13 cellular contexts compared by ENCODE assay signal in genomic region chr9:133122605-133122934, GRCh38. TPM values are rescaled to one million over a fixed set of nuclear protein-coding genes. Genes with fewer than 3 reads are reported as not detected.
DNase-seq lines count a peak whose midpoint lies in the region; ATAC-seq and TF ChIP-seq lines count a peak whose summit lies in the region.
"Had no signal": no experiment of that assay in that cellular context is flagged by ENCODE, and none has a peak within 500 bp of the region (broad histone marks: within the 10 kb centered on the region; RNA-seq: fewer than 3 reads in every experiment).

No MANE protein-coding gene starts in this region.

- DNase-seq in heart left ventricle (no peak), Right ventricle myocardium inferior (ENCODE audit: missing footprints) (no peak), coronary artery (ENCODE audit: low spot score) (no peak), natural killer cell (no peak), upper lobe of left lung (no peak), Ammon's horn (ENCODE audit: low spot score) (no peak), WTC11 (ENCODE audit: low spot score) (no peak), ureter (ENCODE audit: low spot score) (no peak)
- DNase-seq: activated CD4-positive, alpha-beta T cell treated with anti-CD3 and anti-CD28 coated beads, Interleukin-2, amount 50 U/mL, for 1 hour; NCI-H446 treated with DMSO at 0.1 percent for 48 hours; SHP77 had no signal

- H3K27me3 Mint-ChIP-seq in natural killer cell (ENCODE audit: low read depth in 2 of 2) (no peaks in the 10 kb centered on the region), WTC11 (ENCODE audit: low read depth) (peaks cover 54% of the 10 kb centered on the region)

- peak overlapping the region; percentile 75 to 93 for H3K27ac Mint-ChIP-seq in natural killer cell
- H3K27ac Mint-ChIP-seq in WTC11, result no peak overlapping the region
- H3K27ac Mint-ChIP-seq: GM23338 had no signal

- ATAC-seq in heart left ventricle (no peak), Right ventricle myocardium inferior (no peak), natural killer cell (no peak), upper lobe of left lung (ENCODE audit: low FRiP score in 2 of 2) (no peak), WTC11 (no peak)
- ATAC-seq: esophagus mucosa, GM23338 had no signal

- peak overlapping the region; percentile 45 for H3K4me3 Mint-ChIP-seq in natural killer cell
- H3K4me3 Mint-ChIP-seq in WTC11, result no peak overlapping the region

- H3K9me3 ChIP-seq in heart left ventricle (no peaks in the 10 kb centered on the region), upper lobe of left lung (no peaks in the 10 kb centered on the region)

- 71 to 77% (median 72%) methylated on average over 4 of the region's 4 CpGs for WGBS in heart left ventricle, 4 donors
- WGBS in upper lobe of left lung, 2 donors, result 66 to 75% methylated on average over 4 of the region's 4 CpGs

- H3K27ac ChIP-seq in heart left ventricle (peak overlapping the region in 11 of 12 donors; percentile 34 to 95 (median 81)), coronary artery (peak overlapping the region; percentile 63 to 96), upper lobe of left lung (peak overlapping the region; percentile 92 to 96 (median 94))

- H3K4me1 Mint-ChIP-seq in natural killer cell, result peaks cover 50 to 76% of the 10 kb centered on the region in 2 donors
- peaks cover 12% of the 10 kb centered on the region for H3K4me1 Mint-ChIP-seq in WTC11

- no peak for TF ChIP-seq POLR2A in heart left ventricle (IDR thresholded peaks at IDR 0.05)
- no peak for TF ChIP-seq POLR2A in upper lobe of left lung (IDR thresholded peaks at IDR 0.05)

- H3K4me1 ChIP-seq in heart left ventricle (peaks cover 17 to 88% (median 71%) of the 10 kb centered on the region in 12 donors), upper lobe of left lung (peaks cover 70 to 88% (median 82%) of the 10 kb centered on the region in 4 donors)

- no peaks in the 10 kb centered on the region for H3K36me3 ChIP-seq in heart left ventricle
- H3K36me3 ChIP-seq in upper lobe of left lung, result no peaks in the 10 kb centered on the region

- H3K36me3 Mint-ChIP-seq in natural killer cell, result no peaks in the 10 kb centered on the region
- H3K36me3 Mint-ChIP-seq in WTC11, result no peaks in the 10 kb centered on the region

- POLR2A ChIA-PET in WTC11 (lab: Charles Lee), result no interaction called here

- TF ChIP-seq EP300 in upper lobe of left lung (IDR thresholded peaks at IDR 0.05), result no peak

- H3K4me3 ChIP-seq in heart left ventricle (no peak overlapping the region), coronary artery (no peak overlapping the region), upper lobe of left lung (no peak overlapping the region)
- H3K4me3 ChIP-seq: GM23338 had no signal

- CTCF ChIA-PET in WTC11 (lab: Charles Lee), result interaction anchor here (0.8 to 1.3 kb wide), 7 partner anchors 8 to 74 kb away, joined by 3 to 9 read pairs (median 4); no protein-coding TSS in a partner anchor

- no peaks in the 10 kb centered on the region for H3K9me3 Mint-ChIP-seq in natural killer cell
- no peaks in the 10 kb centered on the region for H3K9me3 Mint-ChIP-seq in WTC11
- H3K9me3 Mint-ChIP-seq: GM23338 had no signal

- TF ChIP-seq CTCF in heart left ventricle (IDR thresholded peaks at IDR 0.05) (no peak), coronary artery (IDR thresholded peaks at IDR 0.05) (no peak), natural killer cell (IDR thresholded peaks at IDR 0.05) (no peak), upper lobe of left lung (IDR thresholded peaks at IDR 0.05) (no peak), WTC11 (IDR thresholded peaks at IDR 0.05) (no peak)

- intact Hi-C loops in heart left ventricle (cut with DNase I) (no loop called here), Right ventricle myocardium inferior (cut with DNase I) (no loop called here), natural killer cell (cut with micrococcal nuclease) (no loop called here)

- H3K27me3 ChIP-seq in heart left ventricle (no peaks in the 10 kb centered on the region), upper lobe of left lung (no peaks in the 10 kb centered on the region)

TF ChIP-seq in WTC11, 78 proteins besides CTCF, POLR2A, EP300 and RAD21 (continues in another document):
- TF ChIP-seq PRDM15 (CRISPR knock-in tag; IDR thresholded peaks at IDR 0.05) (no peak), JUN (CRISPR knock-in tag; IDR thresholded peaks at IDR 0.05) (no peak), ZNF423 (CRISPR knock-in tag; IDR thresholded peaks at IDR 0.05) (no peak), SOX15 (CRISPR knock-in tag; IDR thresholded peaks at IDR 0.05) (no peak)
- TF ChIP-seq, protein P1, sequence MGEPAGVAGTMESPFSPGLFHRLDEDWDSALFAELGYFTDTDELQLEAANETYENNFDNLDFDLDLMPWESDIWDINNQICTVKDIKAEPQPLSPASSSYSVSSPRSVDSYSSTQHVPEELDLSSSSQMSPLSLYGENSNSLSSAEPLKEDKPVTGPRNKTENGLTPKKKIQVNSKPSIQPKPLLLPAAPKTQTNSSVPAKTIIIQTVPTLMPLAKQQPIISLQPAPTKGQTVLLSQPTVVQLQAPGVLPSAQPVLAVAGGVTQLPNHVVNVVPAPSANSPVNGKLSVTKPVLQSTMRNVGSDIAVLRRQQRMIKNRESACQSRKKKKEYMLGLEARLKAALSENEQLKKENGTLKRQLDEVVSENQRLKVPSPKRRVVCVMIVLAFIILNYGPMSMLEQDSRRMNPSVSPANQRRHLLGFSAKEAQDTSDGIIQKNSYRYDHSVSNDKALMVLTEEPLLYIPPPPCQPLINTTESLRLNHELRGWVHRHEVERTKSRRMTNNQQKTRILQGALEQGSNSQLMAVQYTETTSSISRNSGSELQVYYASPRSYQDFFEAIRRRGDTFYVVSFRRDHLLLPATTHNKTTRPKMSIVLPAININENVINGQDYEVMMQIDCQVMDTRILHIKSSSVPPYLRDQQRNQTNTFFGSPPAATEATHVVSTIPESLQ (CRISPR knock-in tag; IDR thresholded peaks at IDR 0.05), result no peak

RNA-seq across cellular contexts. Expression of gene RALGDS, which starts 1.5 kb away (rescaled TPM):
- total RNA-seq in heart left ventricle (10 to 100 TPM; 17.8 to 70.1 (median 26.6) TPM), Right ventricle myocardium inferior (33.7 TPM), natural killer cell (100 to 1,000 TPM; 206 to 250 (median 208) TPM), upper lobe of left lung (100 to 1,000 TPM in 3 of 6 donors, 10 to 100 TPM in 3; 57.1 to 117 (median 88.9) TPM), WTC11 (2021) (19.5 to 23.2 TPM (median 22.9 TPM) in 3 replicates), ureter (57.9 TPM)
- polyA plus RNA-seq in heart left ventricle, result 10 to 100 TPM; 18.3 to 24.8 TPM

RNA-seq across cellular contexts. Expression of gene GBGT1, which starts 41.1 kb away (rescaled TPM):
- total RNA-seq in heart left ventricle (10 to 100 TPM in 2 of 9 donors, 1 to 10 TPM in 7; 4.6 to 22.5 (median 7.1) TPM), Right ventricle myocardium inferior (8.2 TPM), natural killer cell (1 to 10 TPM; 1.4 to 2.2 (median 1.7) TPM), upper lobe of left lung (10 to 100 TPM in 5 of 6 donors, 1 to 10 TPM in 1; 9.1 to 71.2 (median 36.0) TPM), WTC11 (2021) (14.5 to 16.7 TPM (median 16.5 TPM) in 3 replicates), ureter (17.2 TPM)
- 1 to 10 TPM; 5.4 to 7.0 TPM for polyA plus RNA-seq in heart left ventricle
